24 cellular contexts compared by ENCODE assay signal in the genomic region with DNA sequence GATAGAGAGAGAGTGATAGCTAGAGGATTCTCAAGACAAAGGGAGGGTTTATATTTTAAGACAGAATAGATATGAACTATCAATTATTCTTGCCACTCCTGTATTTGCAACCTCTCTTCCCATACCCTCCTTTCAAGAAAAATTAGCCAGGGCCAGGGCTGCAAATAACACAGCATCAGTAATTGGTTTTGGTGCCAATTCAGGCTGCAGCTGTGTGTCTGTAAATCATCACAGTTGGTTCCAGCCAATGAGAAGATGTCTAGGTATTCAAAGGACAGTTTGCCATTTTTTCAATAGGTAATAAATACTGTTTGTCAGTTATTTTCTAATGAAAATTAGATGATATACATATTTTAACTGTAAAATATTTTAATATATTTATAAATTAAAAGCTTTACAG.
A peak's percentile ranks its signal among the peaks of the same experiment; 100 is the strongest.
DNase-seq lines count a peak whose midpoint lies in the region; ATAC-seq, FAIRE-seq and TF ChIP-seq lines count a peak whose summit lies in the region.
"Had no signal": no experiment of that assay in that cellular context is flagged by ENCODE, and none has a peak within 500 bp of the region (broad histone marks: within the 10 kb centered on the region; RNA-seq: fewer than 3 reads in every experiment).

No MANE protein-coding gene starts in this region.

- no peak for TF ChIP-seq RAD21 in neural cell (conservative IDR thresholded peaks at IDR 0.05)

- H3K79me2 ChIP-seq in neural cell (replicated peaks; ENCODE audit: insufficient read depth, low read length): no peaks in the 10 kb centered on the region

- no peak for FAIRE-seq in HTR-8/SVneo (lab: Jason Lieb, UNC)
- FAIRE-seq: A204.1, GM12878, GM12892 had no signal

- no peak for ATAC-seq in HG02588 (IDR thresholded peaks at IDR 0.05; ENCODE audit: unreplicated experiment)
- ATAC-seq: GM12878 had no signal

- H3K9me3 ChIP-seq in neural cell (ENCODE audit: low read length): no peaks in the 10 kb centered on the region
- H3K9me3 ChIP-seq: BE2C had no signal

- in situ Hi-C loops in GM13977 (cut with MboI; ENCODE audit: low pct_unique_long_range_greater_than_20kb, low sequenced_read_pairs, unreplicated experiment): no loop called here

- no peaks in the 10 kb centered on the region for H4K20me1 ChIP-seq in neural cell (ENCODE audit: insufficient read depth)
- H4K20me1 ChIP-seq: BLaER1 had no signal

- DNase-seq in LHCN-M2 (ENCODE audit: low read depth) (peak; percentile 17), SK-N-DZ (ENCODE audit: low spot score) (peak; percentile 19), GM13977 (ENCODE audit: low spot score) (no peak), HTR-8/SVneo (ENCODE audit: insufficient read length, low spot score) (no peak)
- DNase-seq: 8988T; ACHN; BE2C; C1 segment of cervical spinal cord; CD4-positive, CD25-positive, alpha-beta regulatory T cell; CD8-positive, alpha-beta memory T cell; COR-L47; DMS 273 treated with DMSO at 0.1 percent for 48 hours; DMS153; DMS53; DMS79; DND-41; EL; GDM1 had no signal

- H3K4me2 ChIP-seq in neural cell (ENCODE audit: low read length): no peak overlapping the region
- H3K4me2 ChIP-seq: BLaER1 had no signal

- no peak overlapping the region for H3K9ac ChIP-seq in neural cell (ENCODE audit: low read length)
- H3K9ac ChIP-seq: BLaER1 had no signal

- H3K36me3 ChIP-seq in neural cell (ENCODE audit: insufficient read depth, low read length): no peaks in the 10 kb centered on the region
- H3K36me3 ChIP-seq: BE2C, BLaER1 had no signal

- H3K27me3 ChIP-seq in neural cell (ENCODE audit: insufficient read depth, low read depth, low read length): no peaks in the 10 kb centered on the region
- H3K27me3 ChIP-seq: BE2C, BLaER1 had no signal

- no peak for TF ChIP-seq EP300 in neural cell (conservative IDR thresholded peaks at IDR 0.05; ENCODE audit: poor library complexity, severe bottlenecking)

- H3F3A ChIP-seq in neural cell (ENCODE audit: insufficient read depth, low read length, poor library complexity, severe bottlenecking): no peaks in the 10 kb centered on the region

- no peak overlapping the region for H2AFZ ChIP-seq in neural cell (ENCODE audit: low read depth, low read length)

- TF ChIP-seq CTCF in neural cell (IDR thresholded peaks at IDR 0.05; ENCODE audit: poor library complexity, severe bottlenecking): no peak
- no peak for TF ChIP-seq CTCF in GM13977 (IDR thresholded peaks at IDR 0.05; ENCODE audit: extremely low read depth, insufficient read depth, missing control alignments)

- no peak overlapping the region for H3K4me3 ChIP-seq in neural cell (ENCODE audit: low read length)
- H3K4me3 ChIP-seq: BLaER1, GM12878 had no signal

- H3K9me2 ChIP-seq in neural cell (ENCODE audit: insufficient read depth, low read length): no peaks in the 10 kb centered on the region

- H3K27ac ChIP-seq in neural cell (ENCODE audit: low read length): peak overlapping the region; percentile 37
- H3K27ac ChIP-seq: BLaER1 had no signal

TF ChIP-seq in neural cell, 6 proteins besides CTCF, POLR2A, EP300 and RAD21:
- TF ChIP-seq, protein P1, sequence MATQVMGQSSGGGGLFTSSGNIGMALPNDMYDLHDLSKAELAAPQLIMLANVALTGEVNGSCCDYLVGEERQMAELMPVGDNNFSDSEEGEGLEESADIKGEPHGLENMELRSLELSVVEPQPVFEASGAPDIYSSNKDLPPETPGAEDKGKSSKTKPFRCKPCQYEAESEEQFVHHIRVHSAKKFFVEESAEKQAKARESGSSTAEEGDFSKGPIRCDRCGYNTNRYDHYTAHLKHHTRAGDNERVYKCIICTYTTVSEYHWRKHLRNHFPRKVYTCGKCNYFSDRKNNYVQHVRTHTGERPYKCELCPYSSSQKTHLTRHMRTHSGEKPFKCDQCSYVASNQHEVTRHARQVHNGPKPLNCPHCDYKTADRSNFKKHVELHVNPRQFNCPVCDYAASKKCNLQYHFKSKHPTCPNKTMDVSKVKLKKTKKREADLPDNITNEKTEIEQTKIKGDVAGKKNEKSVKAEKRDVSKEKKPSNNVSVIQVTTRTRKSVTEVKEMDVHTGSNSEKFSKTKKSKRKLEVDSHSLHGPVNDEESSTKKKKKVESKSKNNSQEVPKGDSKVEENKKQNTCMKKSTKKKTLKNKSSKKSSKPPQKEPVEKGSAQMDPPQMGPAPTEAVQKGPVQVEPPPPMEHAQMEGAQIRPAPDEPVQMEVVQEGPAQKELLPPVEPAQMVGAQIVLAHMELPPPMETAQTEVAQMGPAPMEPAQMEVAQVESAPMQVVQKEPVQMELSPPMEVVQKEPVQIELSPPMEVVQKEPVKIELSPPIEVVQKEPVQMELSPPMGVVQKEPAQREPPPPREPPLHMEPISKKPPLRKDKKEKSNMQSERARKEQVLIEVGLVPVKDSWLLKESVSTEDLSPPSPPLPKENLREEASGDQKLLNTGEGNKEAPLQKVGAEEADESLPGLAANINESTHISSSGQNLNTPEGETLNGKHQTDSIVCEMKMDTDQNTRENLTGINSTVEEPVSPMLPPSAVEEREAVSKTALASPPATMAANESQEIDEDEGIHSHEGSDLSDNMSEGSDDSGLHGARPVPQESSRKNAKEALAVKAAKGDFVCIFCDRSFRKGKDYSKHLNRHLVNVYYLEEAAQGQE (IDR thresholded peaks at IDR 0.05; ENCODE audit: borderline replicate concordance): no peak

Comparison
In these comparisons a context has a peak if more than half of its experiments do, and no peak if none do; other contexts are left out.
1. DNase-seq: peak in LHCN-M2 (single experiment) and SK-N-DZ (single experiment); none in GM13977 (single experiment) and HTR-8/SVneo (single experiment).